ENCODE assay signal across 1 cellular context in the genomic region with DNA sequence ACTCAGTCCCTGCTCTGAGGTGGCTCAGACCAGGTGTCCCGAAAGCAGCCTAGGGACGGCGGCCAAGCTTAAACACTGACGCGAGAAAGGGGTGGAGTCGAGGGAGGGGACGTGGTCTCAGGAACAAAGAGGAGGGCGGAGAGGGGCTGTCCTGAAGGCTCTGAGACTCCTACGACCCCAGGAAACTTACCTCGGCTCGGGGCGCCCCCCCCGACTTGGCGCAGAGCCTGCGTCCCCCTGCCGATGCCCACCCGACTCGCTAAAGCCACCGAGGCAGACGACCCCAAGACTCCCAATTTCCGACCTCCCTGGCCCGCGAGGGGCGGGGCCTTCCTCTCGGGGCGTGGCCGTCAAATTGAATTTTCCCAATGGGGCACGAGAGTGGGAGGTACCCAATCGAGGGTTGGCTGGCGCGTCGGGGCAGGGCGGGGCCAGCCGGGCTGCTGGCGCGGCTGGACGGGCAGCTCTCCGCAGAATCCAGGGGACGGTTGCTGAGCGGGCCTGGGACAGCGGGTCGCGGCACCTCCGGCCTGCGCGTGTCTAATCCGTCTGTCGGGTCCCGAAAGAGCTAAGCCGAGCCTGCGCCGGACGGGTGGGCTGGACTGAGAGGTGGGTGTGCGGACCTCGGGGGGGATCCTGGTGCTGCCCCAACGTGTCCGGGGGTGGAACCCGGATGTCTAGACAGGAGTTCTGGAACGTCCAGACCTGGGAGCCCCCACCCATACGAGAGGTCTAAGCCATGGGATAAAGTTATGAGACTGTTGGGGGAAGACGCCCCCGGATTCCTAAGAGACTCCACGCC.
TF ChIP-seq lines count a peak whose summit lies in the region.

A gene (plus strand): TSS at position 471 of the 802 bp plus-strand sequence. CDS start 1,941 bp downstream, outside the sequence.

TF ChIP-seq in K562, 482 proteins besides CTCF, POLR2A, EP300 and RAD21 (continued from another document):
- TF ChIP-seq, protein P1, sequence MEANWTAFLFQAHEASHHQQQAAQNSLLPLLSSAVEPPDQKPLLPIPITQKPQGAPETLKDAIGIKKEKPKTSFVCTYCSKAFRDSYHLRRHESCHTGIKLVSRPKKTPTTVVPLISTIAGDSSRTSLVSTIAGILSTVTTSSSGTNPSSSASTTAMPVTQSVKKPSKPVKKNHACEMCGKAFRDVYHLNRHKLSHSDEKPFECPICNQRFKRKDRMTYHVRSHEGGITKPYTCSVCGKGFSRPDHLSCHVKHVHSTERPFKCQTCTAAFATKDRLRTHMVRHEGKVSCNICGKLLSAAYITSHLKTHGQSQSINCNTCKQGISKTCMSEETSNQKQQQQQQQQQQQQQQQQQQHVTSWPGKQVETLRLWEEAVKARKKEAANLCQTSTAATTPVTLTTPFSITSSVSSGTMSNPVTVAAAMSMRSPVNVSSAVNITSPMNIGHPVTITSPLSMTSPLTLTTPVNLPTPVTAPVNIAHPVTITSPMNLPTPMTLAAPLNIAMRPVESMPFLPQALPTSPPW (CRISPR knock-in tag; IDR thresholded peaks at IDR 0.05) = 0 out of 2 replicates have a peak, but pooled peaks have one; percentile 24
